In genomic region chr14:92655372-92655771, GRCh38 we compare ENCODE assay signal across 20 cellular contexts.
DNase-seq lines count a peak whose midpoint lies in the region; ATAC-seq, FAIRE-seq and TF ChIP-seq lines count a peak whose summit lies in the region.
"Had no signal": no experiment of that assay in that cellular context is flagged by ENCODE, and none has a peak within 500 bp of the region (broad histone marks: within the 10 kb centered on the region; RNA-seq: fewer than 3 reads in every experiment).

No MANE protein-coding gene starts in this region.

- H3K36me3 ChIP-seq in prostate gland, result no peaks in the 10 kb centered on the region
- H3K36me3 ChIP-seq in aorta (ENCODE audit: control insufficient read depth in 1 of 2, insufficient read depth in 2 of 2, low read length in 1 of 2), result peaks cover 0 to 4% of the 10 kb centered on the region in 2 donors

- peak overlapping the region; percentile 27 to 46 for H3K27ac ChIP-seq in prostate gland
- no peak overlapping the region for H3K27ac ChIP-seq in aorta (ENCODE audit: low read depth in 1 of 2, low read length in 2 of 2)
- H3K27ac ChIP-seq: C4-2B, KMS-11, psoas muscle had no signal

- H3K4me3 ChIP-seq in prostate gland, result no peak overlapping the region
- no peak overlapping the region for H3K4me3 ChIP-seq in aorta (ENCODE audit: low read length in 2 of 2)
- H3K4me3 ChIP-seq: psoas muscle had no signal

- peak; percentile 47 for DNase-seq in CD1c-positive myeloid dendritic cell (ENCODE audit: extremely low spot score)
- DNase-seq in GM12892 (ENCODE audit: insufficient read length), result no peak
- DNase-seq in central memory CD8-positive, alpha-beta T cell (ENCODE audit: low spot score in 2 of 2), result no peak
- no peak for DNase-seq in prostate gland (ENCODE audit: low spot score)
- no peak for DNase-seq in NCI-H774 (lab: John Stamatoyannopoulos, UW)
- no peak for DNase-seq in aorta
- DNase-seq in NCI-H2227 treated with DMSO at 0.1 percent for 48 hours (lab: John Stamatoyannopoulos, UW), result no peak
- DNase-seq in NOMO-1 (lab: John Stamatoyannopoulos, UW; ENCODE audit: unreplicated experiment in 2 of 2), result no peak
- DNase-seq: central memory CD4-positive, alpha-beta T cell; erythroblast; GDM1; hippocampal formation; left lung; NCI-H1694 treated with DMSO at 0.1 percent for 48 hours; psoas muscle; SIG-M5; stimulated activated CD4-positive, alpha-beta T cell treated with anti-CD3 and anti-CD28 coated beads, Interleukin-2, amount 100 ng/mL, for 48 hours; stimulated activated naive CD4-positive, alpha-beta T cell treated with Interleukin-2 at 50 U/mL for 16 hours had no signal

- no peak for TF ChIP-seq CTCF in prostate gland (IDR thresholded peaks at IDR 0.05)

- H3K27me3 ChIP-seq in prostate gland (replicated peaks; ENCODE audit: insufficient read depth) (no peaks in the 10 kb centered on the region), aorta (ENCODE audit: control insufficient read depth in 1 of 2, insufficient read depth in 2 of 2, low read length in 1 of 2) (no peaks in the 10 kb centered on the region)
- H3K27me3 ChIP-seq: left lung had no signal

- intact Hi-C loops in prostate gland (cut with DNase I), result no loop called here
- intact Hi-C loops in aorta (cut with DNase I), result no loop called here

- WGBS in prostate gland, result 77% methylated on average over 5 of the region's 5 CpGs
- WGBS in aorta, 2 donors, result 81 to 89% methylated on average over 5 of the region's 5 CpGs

- H3K4me1 ChIP-seq in prostate gland (replicated peaks) (peaks cover 7% of the 10 kb centered on the region), aorta (ENCODE audit: control insufficient read depth in 1 of 2, insufficient read depth in 2 of 2, low read length in 2 of 2) (no peaks in the 10 kb centered on the region)
- H3K4me1 ChIP-seq: psoas muscle had no signal

- peaks cover 78% of the 10 kb centered on the region for H3K4me1 Mint-ChIP-seq in central memory CD8-positive, alpha-beta T cell

- peaks cover 41% of the 10 kb centered on the region for H3K36me3 Mint-ChIP-seq in central memory CD8-positive, alpha-beta T cell (ENCODE audit: insufficient read depth)

- peak; percentile 38 for FAIRE-seq in GM12892 (lab: Jason Lieb, UNC)

- H3K9me3 Mint-ChIP-seq in central memory CD8-positive, alpha-beta T cell, result no peaks in the 10 kb centered on the region

- no peaks in the 10 kb centered on the region for H3K27me3 Mint-ChIP-seq in central memory CD8-positive, alpha-beta T cell

- H3K27ac Mint-ChIP-seq in central memory CD8-positive, alpha-beta T cell (ENCODE audit: low read depth), result peak overlapping the region; percentile 95

- TF ChIP-seq POLR2A in GM12892 (IDR thresholded peaks at IDR 0.05; ENCODE audit: low read depth, low read length), result no peak
- TF ChIP-seq POLR2A in prostate gland (IDR thresholded peaks at IDR 0.05), result no peak

- no peak for ATAC-seq in central memory CD8-positive, alpha-beta T cell (replicated peaks; ENCODE audit: extremely low read depth, poor library complexity, severe bottlenecking)
- no peak for ATAC-seq in aorta (ENCODE audit: low FRiP score)
- ATAC-seq: psoas muscle had no signal

- H3K9me3 ChIP-seq in prostate gland, result no peaks in the 10 kb centered on the region
- no peaks in the 10 kb centered on the region for H3K9me3 ChIP-seq in aorta (ENCODE audit: control insufficient read depth, low read length)
- H3K9me3 ChIP-seq: left lung, psoas muscle had no signal

- peak overlapping the region; percentile 82 for H3K4me3 Mint-ChIP-seq in central memory CD8-positive, alpha-beta T cell

Comparison
In these comparisons a context has a peak if more than half of its experiments do, and no peak if none do; other contexts are left out.
1. H3K27ac ChIP-seq: peak in prostate gland (2 of 2); none in aorta (0 of 2).